Comparison of ENCODE assay signal across 22 cellular contexts in the genomic region with DNA sequence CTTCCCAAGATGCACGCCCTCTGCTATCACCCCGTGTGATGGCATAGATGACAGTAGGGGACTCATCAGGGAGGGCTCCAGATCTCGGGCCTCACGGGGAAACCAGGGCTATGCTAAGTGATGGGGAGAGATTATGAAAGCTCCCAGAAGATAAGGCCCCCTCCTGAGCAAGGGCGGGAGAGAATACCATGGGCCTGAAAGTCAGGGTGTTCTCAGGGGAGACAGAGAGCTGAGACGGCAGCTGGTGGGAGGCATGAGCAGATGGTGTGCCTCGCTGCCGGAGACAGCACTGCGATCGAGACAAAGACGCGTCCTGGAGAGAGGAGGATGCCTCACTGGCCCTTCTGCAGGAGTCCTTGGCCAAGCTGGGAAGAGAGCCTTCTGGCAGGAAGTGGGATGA.
DNase-seq lines count a peak whose midpoint lies in the region; ATAC-seq and TF ChIP-seq lines count a peak whose summit lies in the region.
"Had no signal": no experiment of that assay in that cellular context is flagged by ENCODE, and none has a peak within 500 bp of the region (broad histone marks: within the 10 kb centered on the region; RNA-seq: fewer than 3 reads in every experiment).

No MANE protein-coding gene starts in this region.

- peaks cover 14% of the 10 kb centered on the region for H3K27me3 Mint-ChIP-seq in glutamatergic neuron (ENCODE audit: unreplicated experiment)

- DNase-seq in DMS 273 treated with DMSO at 0.1 percent for 48 hours (lab: John Stamatoyannopoulos, UW) = peak; percentile 88
- DNase-seq in NCI-H446 (lab: John Stamatoyannopoulos, UW) = peak; percentile 57 to 92
- peak; percentile 80 for DNase-seq in glutamatergic neuron
- DNase-seq in superior temporal gyrus (ENCODE audit: extremely low spot score) = peak; percentile 51
- DNase-seq in HEK293T (ENCODE audit: extremely low spot score) = no peak
- DNase-seq in ureter (ENCODE audit: low spot score) = no peak
- DNase-seq: activated naive CD4-positive, alpha-beta T cell treated with anti-CD3 and anti-CD28 coated beads, Interleukin-2, amount 10 ng/mL, durations not matched to agents 7 days and 5 days; brain microvascular endothelial cell; CD8-positive, alpha-beta T cell; DMS79; effector CD4-positive, alpha-beta T cell; GF-D8; NCI-H1105; NCI-H2081 treated with DMSO at 0.1 percent for 48 hours; NCI-H510A treated with DMSO at 0.1 percent for 48 hours; Peyer's patch; psoas muscle; stimulated activated naive CD4-positive, alpha-beta T cell treated with Interleukin-2 at 50 U/mL for 16 hours; testis; uterus had no signal

- peaks cover 15% of the 10 kb centered on the region for H3K9me3 Mint-ChIP-seq in glutamatergic neuron (ENCODE audit: unreplicated experiment)
- H3K9me3 Mint-ChIP-seq: activated naive CD4-positive, alpha-beta T cell treated with anti-CD3 and anti-CD28 coated beads, Interleukin-2, amount 10 ng/mL, durations not matched to agents 7 days and 5 days had no signal

- H3K27ac Mint-ChIP-seq in glutamatergic neuron (ENCODE audit: unreplicated experiment) = peak overlapping the region; percentile 99
- H3K27ac Mint-ChIP-seq: activated naive CD4-positive, alpha-beta T cell treated with anti-CD3 and anti-CD28 coated beads, Interleukin-2, amount 10 ng/mL, durations not matched to agents 7 days and 5 days; CD8-positive, alpha-beta T cell; WTC11 had no signal

- CTCF ChIA-PET in HEK293T (lab: Yijun Ruan, JAX) = no interaction called here

- H3K36me3 Mint-ChIP-seq in glutamatergic neuron (ENCODE audit: unreplicated experiment) = peaks cover 5% of the 10 kb centered on the region
- H3K36me3 Mint-ChIP-seq: activated naive CD4-positive, alpha-beta T cell treated with anti-CD3 and anti-CD28 coated beads, Interleukin-2, amount 10 ng/mL, durations not matched to agents 7 days and 5 days; CD8-positive, alpha-beta T cell; WTC11 had no signal

- TF ChIP-seq CTCF in glutamatergic neuron (IDR thresholded peaks at IDR 0.05; ENCODE audit: partially characterized antibody, unreplicated experiment) = no peak

- H3K4me3 Mint-ChIP-seq in glutamatergic neuron (ENCODE audit: unreplicated experiment) = peak overlapping the region; percentile 67
- H3K4me3 Mint-ChIP-seq: activated naive CD4-positive, alpha-beta T cell treated with anti-CD3 and anti-CD28 coated beads, Interleukin-2, amount 10 ng/mL, durations not matched to agents 7 days and 5 days; CD8-positive, alpha-beta T cell; WTC11 had no signal

- POLR2A ChIA-PET in HEK293T (lab: Yijun Ruan, JAX) = no interaction called here

- no peak for ATAC-seq in HG03439 (IDR thresholded peaks at IDR 0.05; ENCODE audit: unreplicated experiment)
- ATAC-seq: CD8-positive, alpha-beta T cell; psoas muscle; WTC11 had no signal

- peaks cover 34% of the 10 kb centered on the region for H3K4me1 Mint-ChIP-seq in glutamatergic neuron (ENCODE audit: low read depth, unreplicated experiment)
- H3K4me1 Mint-ChIP-seq: activated naive CD4-positive, alpha-beta T cell treated with anti-CD3 and anti-CD28 coated beads, Interleukin-2, amount 10 ng/mL, durations not matched to agents 7 days and 5 days; WTC11 had no signal

TF ChIP-seq in HEK293T, 16 proteins besides CTCF, POLR2A, EP300 and RAD21:
- TF ChIP-seq L3MBTL2 (conservative IDR thresholded peaks at IDR 0.05) = no peak
- no peak for TF ChIP-seq NFRKB (IDR thresholded peaks at IDR 0.05)
- TF ChIP-seq FOXM1 (IDR thresholded peaks at IDR 0.05; ENCODE audit: borderline replicate concordance) = no peak
- no peak for TF ChIP-seq CTBP1 (IDR thresholded peaks at IDR 0.05; ENCODE audit: borderline replicate concordance)
- no peak for TF ChIP-seq TARDBP (IDR thresholded peaks at IDR 0.05)
- no peak for TF ChIP-seq FOXA1 (IDR thresholded peaks at IDR 0.05)
- TF ChIP-seq BHLHE40 (IDR thresholded peaks at IDR 0.05; ENCODE audit: borderline replicate concordance) = no peak
- TF ChIP-seq ZNF384 (IDR thresholded peaks at IDR 0.05) = no peak
- TF ChIP-seq, protein P1, sequence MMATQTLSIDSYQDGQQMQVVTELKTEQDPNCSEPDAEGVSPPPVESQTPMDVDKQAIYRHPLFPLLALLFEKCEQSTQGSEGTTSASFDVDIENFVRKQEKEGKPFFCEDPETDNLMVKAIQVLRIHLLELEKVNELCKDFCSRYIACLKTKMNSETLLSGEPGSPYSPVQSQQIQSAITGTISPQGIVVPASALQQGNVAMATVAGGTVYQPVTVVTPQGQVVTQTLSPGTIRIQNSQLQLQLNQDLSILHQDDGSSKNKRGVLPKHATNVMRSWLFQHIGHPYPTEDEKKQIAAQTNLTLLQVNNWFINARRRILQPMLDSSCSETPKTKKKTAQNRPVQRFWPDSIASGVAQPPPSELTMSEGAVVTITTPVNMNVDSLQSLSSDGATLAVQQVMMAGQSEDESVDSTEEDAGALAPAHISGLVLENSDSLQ (IDR thresholded peaks at IDR 0.05) = no peak
- no peak for TF ChIP-seq LEF1 (IDR thresholded peaks at IDR 0.05; ENCODE audit: borderline replicate concordance)
- no peak for TF ChIP-seq HDGF (IDR thresholded peaks at IDR 0.05; ENCODE audit: borderline replicate concordance)
- TF ChIP-seq SP1 (IDR thresholded peaks at IDR 0.05) = no peak
- TF ChIP-seq ELF4 (IDR thresholded peaks at IDR 0.05) = no peak
- TF ChIP-seq FOXK2 (IDR thresholded peaks at IDR 0.05) = no peak
- TF ChIP-seq SUZ12 (IDR thresholded peaks at IDR 0.05) = no peak
- no peak for TF ChIP-seq ARNT (IDR thresholded peaks at IDR 0.05)

Comparison
In these comparisons a context has a peak if more than half of its experiments do, and no peak if none do; other contexts are left out.
1. DNase-seq: peak in DMS 273 treated with DMSO at 0.1 percent for 48 hours (single experiment), NCI-H446 (2 of 2), glutamatergic neuron (single experiment) and superior temporal gyrus (single experiment); none in HEK293T (single experiment) and ureter (single experiment).